1 cellular context compared by ENCODE assay signal in genomic region chr6:16318953-16319720, GRCh38.
TF ChIP-seq lines count a peak whose summit lies in the region.

No MANE protein-coding gene starts in this region.

TF ChIP-seq in GM12878, 131 proteins besides CTCF, POLR2A, EP300 and RAD21 (continued from another document):
- TF ChIP-seq, protein P1, sequence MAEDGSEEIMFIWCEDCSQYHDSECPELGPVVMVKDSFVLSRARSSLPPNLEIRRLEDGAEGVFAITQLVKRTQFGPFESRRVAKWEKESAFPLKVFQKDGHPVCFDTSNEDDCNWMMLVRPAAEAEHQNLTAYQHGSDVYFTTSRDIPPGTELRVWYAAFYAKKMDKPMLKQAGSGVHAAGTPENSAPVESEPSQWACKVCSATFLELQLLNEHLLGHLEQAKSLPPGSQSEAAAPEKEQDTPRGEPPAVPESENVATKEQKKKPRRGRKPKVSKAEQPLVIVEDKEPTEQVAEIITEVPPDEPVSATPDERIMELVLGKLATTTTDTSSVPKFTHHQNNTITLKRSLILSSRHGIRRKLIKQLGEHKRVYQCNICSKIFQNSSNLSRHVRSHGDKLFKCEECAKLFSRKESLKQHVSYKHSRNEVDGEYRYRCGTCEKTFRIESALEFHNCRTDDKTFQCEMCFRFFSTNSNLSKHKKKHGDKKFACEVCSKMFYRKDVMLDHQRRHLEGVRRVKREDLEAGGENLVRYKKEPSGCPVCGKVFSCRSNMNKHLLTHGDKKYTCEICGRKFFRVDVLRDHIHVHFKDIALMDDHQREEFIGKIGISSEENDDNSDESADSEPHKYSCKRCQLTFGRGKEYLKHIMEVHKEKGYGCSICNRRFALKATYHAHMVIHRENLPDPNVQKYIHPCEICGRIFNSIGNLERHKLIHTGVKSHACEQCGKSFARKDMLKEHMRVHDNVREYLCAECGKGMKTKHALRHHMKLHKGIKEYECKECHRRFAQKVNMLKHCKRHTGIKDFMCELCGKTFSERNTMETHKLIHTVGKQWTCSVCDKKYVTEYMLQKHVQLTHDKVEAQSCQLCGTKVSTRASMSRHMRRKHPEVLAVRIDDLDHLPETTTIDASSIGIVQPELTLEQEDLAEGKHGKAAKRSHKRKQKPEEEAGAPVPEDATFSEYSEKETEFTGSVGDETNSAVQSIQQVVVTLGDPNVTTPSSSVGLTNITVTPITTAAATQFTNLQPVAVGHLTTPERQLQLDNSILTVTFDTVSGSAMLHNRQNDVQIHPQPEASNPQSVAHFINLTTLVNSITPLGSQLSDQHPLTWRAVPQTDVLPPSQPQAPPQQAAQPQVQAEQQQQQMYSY (CRISPR knock-in tag; IDR thresholded peaks at IDR 0.05): no peak
- TF ChIP-seq CBX3 (IDR thresholded peaks at IDR 0.05; ENCODE audit: borderline replicate concordance, low read depth): no peak
- TF ChIP-seq, protein P2, sequence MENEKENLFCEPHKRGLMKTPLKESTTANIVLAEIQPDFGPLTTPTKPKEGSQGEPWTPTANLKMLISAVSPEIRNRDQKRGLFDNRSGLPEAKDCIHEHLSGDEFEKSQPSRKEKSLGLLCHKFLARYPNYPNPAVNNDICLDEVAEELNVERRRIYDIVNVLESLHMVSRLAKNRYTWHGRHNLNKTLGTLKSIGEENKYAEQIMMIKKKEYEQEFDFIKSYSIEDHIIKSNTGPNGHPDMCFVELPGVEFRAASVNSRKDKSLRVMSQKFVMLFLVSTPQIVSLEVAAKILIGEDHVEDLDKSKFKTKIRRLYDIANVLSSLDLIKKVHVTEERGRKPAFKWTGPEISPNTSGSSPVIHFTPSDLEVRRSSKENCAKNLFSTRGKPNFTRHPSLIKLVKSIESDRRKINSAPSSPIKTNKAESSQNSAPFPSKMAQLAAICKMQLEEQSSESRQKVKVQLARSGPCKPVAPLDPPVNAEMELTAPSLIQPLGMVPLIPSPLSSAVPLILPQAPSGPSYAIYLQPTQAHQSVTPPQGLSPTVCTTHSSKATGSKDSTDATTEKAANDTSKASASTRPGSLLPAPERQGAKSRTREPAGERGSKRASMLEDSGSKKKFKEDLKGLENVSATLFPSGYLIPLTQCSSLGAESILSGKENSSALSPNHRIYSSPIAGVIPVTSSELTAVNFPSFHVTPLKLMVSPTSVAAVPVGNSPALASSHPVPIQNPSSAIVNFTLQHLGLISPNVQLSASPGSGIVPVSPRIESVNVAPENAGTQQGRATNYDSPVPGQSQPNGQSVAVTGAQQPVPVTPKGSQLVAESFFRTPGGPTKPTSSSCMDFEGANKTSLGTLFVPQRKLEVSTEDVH (IDR thresholded peaks at IDR 0.05; ENCODE audit: low read depth, partially characterized antibody): no peak
- no peak for TF ChIP-seq NR2C1 (IDR thresholded peaks at IDR 0.05)
- no peak for TF ChIP-seq LARP7 (IDR thresholded peaks at IDR 0.05)
- no peak for TF ChIP-seq ZNF384 (IDR thresholded peaks at IDR 0.05; ENCODE audit: borderline replicate concordance, low read depth, low read length)
- no peak for TF ChIP-seq PML (IDR thresholded peaks at IDR 0.05; ENCODE audit: low read length)
- TF ChIP-seq POLR2AphosphoS2 (IDR thresholded peaks at IDR 0.05; ENCODE audit: low read depth, low read length): no peak
- TF ChIP-seq KLF5 (IDR thresholded peaks at IDR 0.05; ENCODE audit: partially characterized antibody): no peak
- TF ChIP-seq SPI1 (IDR thresholded peaks at IDR 0.05; ENCODE audit: borderline replicate concordance, insufficient read depth, low read depth, low read length): no peak
TF ChIP-seq in GM12878: peak in this region for 0.
